ENCODE assay signal across 19 cellular contexts in genomic region chr10:34275626-34276025, GRCh38.
DNase-seq lines count a peak whose midpoint lies in the region; ATAC-seq, FAIRE-seq and TF ChIP-seq lines count a peak whose summit lies in the region.
"Had no signal": no experiment of that assay in that cellular context is flagged by ENCODE, and none has a peak within 500 bp of the region (broad histone marks: within the 10 kb centered on the region; RNA-seq: fewer than 3 reads in every experiment).

No MANE protein-coding gene starts in this region.

- H3K36me3 ChIP-seq in astrocyte (ENCODE audit: insufficient read depth, low read length), result no peaks in the 10 kb centered on the region

- FAIRE-seq in GM19239 (lab: Jason Lieb, UNC) (peak; percentile 62), astrocyte (lab: Jason Lieb, UNC) (peak; percentile 29)

- ATAC-seq in GM21576 (IDR thresholded peaks at IDR 0.05; ENCODE audit: unreplicated experiment), result no peak
- ATAC-seq: GM23338 had no signal

- H3K4me3 Mint-ChIP-seq in astrocyte (ENCODE audit: unreplicated experiment) (no peak overlapping the region), mesothelial cell of epicardium (no peak overlapping the region), progenitor cell of endocrine pancreas (ENCODE audit: low read depth) (no peak overlapping the region)
- H3K4me3 Mint-ChIP-seq: CD4-positive, alpha-beta T cell; GM23338; IgD-negative memory B cell had no signal

- no peaks in the 10 kb centered on the region for H3K9me3 ChIP-seq in astrocyte (ENCODE audit: insufficient read depth, low read depth, low read length)

- H3K4me3 ChIP-seq in astrocyte (ENCODE audit: insufficient read depth, low read depth, low read length), result no peak overlapping the region
- H3K4me3 ChIP-seq: GM23338 had no signal

- no peak overlapping the region for H3K9ac ChIP-seq in astrocyte (ENCODE audit: low read length)

- H3K4me1 ChIP-seq in astrocyte (ENCODE audit: insufficient read depth, low read length), result peaks cover 9% of the 10 kb centered on the region

- H3K79me2 ChIP-seq in astrocyte (ENCODE audit: insufficient read depth, low read length), result no peaks in the 10 kb centered on the region

- H2AFZ ChIP-seq in astrocyte (ENCODE audit: low read depth, low read length), result no peak overlapping the region
- H2AFZ ChIP-seq: GM23338 had no signal

- no peaks in the 10 kb centered on the region for H3K27me3 ChIP-seq in astrocyte (ENCODE audit: insufficient read depth, low read length)

- H3K4me1 Mint-ChIP-seq in astrocyte (ENCODE audit: low read depth, unreplicated experiment) (peaks cover 13% of the 10 kb centered on the region), mesothelial cell of epicardium (peaks cover 22% of the 10 kb centered on the region), progenitor cell of endocrine pancreas (ENCODE audit: low read depth) (peaks cover 3% of the 10 kb centered on the region)
- H3K4me1 Mint-ChIP-seq: IgD-negative memory B cell had no signal

- H3K36me3 Mint-ChIP-seq in astrocyte (ENCODE audit: low read depth, unreplicated experiment) (no peaks in the 10 kb centered on the region), mesothelial cell of epicardium (peaks cover 9% of the 10 kb centered on the region), progenitor cell of endocrine pancreas (ENCODE audit: insufficient read depth) (peaks cover 8% of the 10 kb centered on the region)
- H3K36me3 Mint-ChIP-seq: IgD-negative memory B cell had no signal

- H3K9me3 Mint-ChIP-seq in astrocyte (ENCODE audit: unreplicated experiment), result no peaks in the 10 kb centered on the region
- H3K9me3 Mint-ChIP-seq in mesothelial cell of epicardium, result peaks cover 4% of the 10 kb centered on the region
- H3K9me3 Mint-ChIP-seq in progenitor cell of endocrine pancreas (ENCODE audit: low read depth), result no peaks in the 10 kb centered on the region
- H3K9me3 Mint-ChIP-seq: GM23338 had no signal

- H3K4me2 ChIP-seq in astrocyte (ENCODE audit: low read length), result no peak overlapping the region
- H3K4me2 ChIP-seq: GM23338 had no signal

- H4K20me1 ChIP-seq in astrocyte (ENCODE audit: insufficient read depth, low read length), result no peaks in the 10 kb centered on the region

- H3K27ac ChIP-seq in astrocyte (ENCODE audit: low read depth, low read length), result no peak overlapping the region

- H3K27ac Mint-ChIP-seq in astrocyte (ENCODE audit: unreplicated experiment), result no peak overlapping the region
- peak overlapping the region; percentile 48 for H3K27ac Mint-ChIP-seq in mesothelial cell of epicardium
- no peak overlapping the region for H3K27ac Mint-ChIP-seq in progenitor cell of endocrine pancreas
- H3K27ac Mint-ChIP-seq: CD4-positive, alpha-beta T cell; GM23338; IgD-negative memory B cell had no signal

- H3K27me3 Mint-ChIP-seq in astrocyte (ENCODE audit: low read depth, unreplicated experiment), result no peaks in the 10 kb centered on the region
- no peaks in the 10 kb centered on the region for H3K27me3 Mint-ChIP-seq in mesothelial cell of epicardium (ENCODE audit: low read depth)
- H3K27me3 Mint-ChIP-seq in progenitor cell of endocrine pancreas, result no peaks in the 10 kb centered on the region
- H3K27me3 Mint-ChIP-seq: IgD-negative memory B cell had no signal

- TF ChIP-seq CTCF in astrocyte (IDR thresholded peaks at IDR 0.05; ENCODE audit: insufficient read depth, low read depth, low read length), result no peak
- no peak for TF ChIP-seq CTCF in mesothelial cell of epicardium (IDR thresholded peaks at IDR 0.05; ENCODE audit: unreplicated experiment)
- TF ChIP-seq CTCF in progenitor cell of endocrine pancreas (IDR thresholded peaks at IDR 0.05; ENCODE audit: unreplicated experiment), result no peak

- DNase-seq in A172 (ENCODE audit: low spot score), result peak; percentile 27
- DNase-seq in GM19239 (ENCODE audit: insufficient read length, low spot score), result no peak
- peak; percentile 21 for DNase-seq in astrocyte (ENCODE audit: low read depth)
- DNase-seq in mesothelial cell of epicardium (ENCODE audit: low spot score in 2 of 2, unreplicated experiment in 2 of 2), result no peak
- DNase-seq in stimulated activated CD4-positive, alpha-beta T cell treated with anti-CD3 and anti-CD28 coated beads, Interleukin-4, amount 100 ng/mL, for 4 hours, result no peak
- DNase-seq in progenitor cell of endocrine pancreas (ENCODE audit: low spot score, unreplicated experiment), result no peak
- DNase-seq in NCI-H1105 (lab: John Stamatoyannopoulos, UW), result no peak
- DNase-seq: 8988T; ACHN; C1 segment of cervical spinal cord; Calu3; CD4-positive, alpha-beta T cell; DMS 273 treated with DMSO at 0.1 percent for 48 hours; DMS79; GF-D8; H7 had no signal

Comparison
In these comparisons a context has a peak if more than half of its experiments do, and no peak if none do; other contexts are left out.
1. DNase-seq: peak in A172 (single experiment) and astrocyte (single experiment); none in GM19239 (single experiment), mesothelial cell of epicardium (0 of 2), stimulated activated CD4-positive, alpha-beta T cell treated with anti-CD3 and anti-CD28 coated beads, Interleukin-4, amount 100 ng/mL, for 4 hours (0 of 2), progenitor cell of endocrine pancreas (single experiment) and NCI-H1105 (single experiment).